Comparison of ENCODE assay signal across 7 cellular contexts in genomic region chr11:6755303-6755952, GRCh38. TPM values are rescaled to one million over a fixed set of nuclear protein-coding genes. Genes with fewer than 3 reads are reported as not detected.
A peak's percentile ranks its signal among the peaks of the same experiment; 100 is the strongest.
DNase-seq lines count a peak whose midpoint lies in the region; ATAC-seq and TF ChIP-seq lines count a peak whose summit lies in the region.

No MANE protein-coding gene starts in this region.

- BruUV-seq in Calu3 (replicated peaks; lab: Mats Ljungman, UMichigan), result no TSS peak
- no TSS peak for BruUV-seq in PC-3 (replicated peaks; lab: Mats Ljungman, UMichigan)

- no peaks in the 10 kb centered on the region for H3K36me3 Mint-ChIP-seq in Calu3 (ENCODE audit: insufficient read depth, unreplicated experiment)

- H3K9ac ChIP-seq in PC-3 (ENCODE audit: low read length), result no peak overlapping the region

- H3F3A ChIP-seq in PC-3 (ENCODE audit: low read length, unreplicated experiment), result no peaks in the 10 kb centered on the region

- H3K27me3 Mint-ChIP-seq in Calu3 (ENCODE audit: unreplicated experiment), result peaks cover 62% of the 10 kb centered on the region

- H3K79me2 ChIP-seq in PC-3 (ENCODE audit: low read length), result no peaks in the 10 kb centered on the region

- H3K27ac ChIP-seq in PC-3 (ENCODE audit: low read length) (no peak overlapping the region), breast epithelium (no peak overlapping the region), thoracic aorta (no peak overlapping the region)

- intact Hi-C loops in Calu3 (cut with micrococcal nuclease; ENCODE audit: unreplicated experiment) (no loop called here), PC-3 (cut with micrococcal nuclease) (no loop called here), breast epithelium (cut with DNase I; ENCODE audit: low total_unique reads) (no loop called here)

- H3K27me3 ChIP-seq in PC-3 (ENCODE audit: low read length) (no peaks in the 10 kb centered on the region), breast epithelium (no peaks in the 10 kb centered on the region), kidney epithelial cell (ENCODE audit: control insufficient read depth, insufficient read depth, low read length) (no peaks in the 10 kb centered on the region), thoracic aorta (replicated peaks; ENCODE audit: insufficient read depth) (no peaks in the 10 kb centered on the region)

- CTCF ChIA-PET in Calu3 (lab: Charles Lee) (interaction anchor here (0.6 to 1.8 kb wide), 4 partner anchors 18 to 244 kb away, joined by 3 to 6 read pairs (median 3); no protein-coding TSS in a partner anchor), PC-3 (lab: Charles Lee) (interaction anchor here (0.6 to 0.9 kb wide), 3 partner anchors 18 to 136 kb away, joined by 3 to 5 read pairs (median 4); partner anchors contain the start of gene TPP1)

- no peak overlapping the region for H3K4me2 ChIP-seq in PC-3 (ENCODE audit: low read length)

- H3K27ac Mint-ChIP-seq in Calu3 (ENCODE audit: unreplicated experiment), result no peak overlapping the region

- H3K4me3 ChIP-seq in PC-3 (ENCODE audit: low read length) (no peak overlapping the region), breast epithelium (no peak overlapping the region), kidney epithelial cell (ENCODE audit: low read depth, low read length) (no peak overlapping the region), thoracic aorta (no peak overlapping the region)

- H4K20me1 ChIP-seq in PC-3 (ENCODE audit: low read length), result no peaks in the 10 kb centered on the region

- no peaks in the 10 kb centered on the region for H3K9me2 ChIP-seq in PC-3 (replicated peaks; ENCODE audit: low read length)

- H3K4me1 Mint-ChIP-seq in Calu3 (ENCODE audit: low read depth, unreplicated experiment), result no peaks in the 10 kb centered on the region

- H2AFZ ChIP-seq in PC-3 (ENCODE audit: low read length), result no peak overlapping the region

- H3K9me3 Mint-ChIP-seq in Calu3 (ENCODE audit: low read depth, unreplicated experiment), result no peaks in the 10 kb centered on the region

- H3K36me3 ChIP-seq in PC-3 (ENCODE audit: low read depth, low read length), result no peaks in the 10 kb centered on the region
- H3K36me3 ChIP-seq in breast epithelium, result no peaks in the 10 kb centered on the region
- no peaks in the 10 kb centered on the region for H3K36me3 ChIP-seq in kidney epithelial cell (ENCODE audit: control insufficient read depth, insufficient read depth, low read length)
- H3K36me3 ChIP-seq in thoracic aorta, result no peaks in the 10 kb centered on the region

- no peak overlapping the region for H3K4me3 Mint-ChIP-seq in Calu3 (ENCODE audit: low read depth, unreplicated experiment)

- TF ChIP-seq POLR2A in breast epithelium (IDR thresholded peaks at IDR 0.05), result no peak

- POLR2A ChIA-PET in PC-3 (lab: Charles Lee; ENCODE audit: unreplicated experiment), result no interaction called here

- DNase-seq in Calu3 (peak; percentile 43), PC-3 (peak; percentile 60), breast epithelium (ENCODE audit: low spot score in 2 of 2) (no peak), kidney epithelial cell (ENCODE audit: low read depth) (no peak), thoracic aorta (ENCODE audit: low spot score) (no peak), MV-4-11 (lab: John Stamatoyannopoulos, UW) (no peak)

- TF ChIP-seq CTCF in Calu3 (IDR thresholded peaks at IDR 0.05; ENCODE audit: unreplicated experiment) (peak; percentile 80), PC-3 (conservative IDR thresholded peaks at IDR 0.05; ENCODE audit: low read depth, low read length) (peak; percentile 80), breast epithelium (IDR thresholded peaks at IDR 0.05) (peak; percentile 40 to 62 (median 48)), kidney epithelial cell (IDR thresholded peaks at IDR 0.05; ENCODE audit: insufficient read depth, low read length, poor library complexity, severe bottlenecking) (peak; percentile 92), thoracic aorta (IDR thresholded peaks at IDR 0.05) (peak; percentile 69)

- ATAC-seq in GM18909 (IDR thresholded peaks at IDR 0.05; ENCODE audit: poor library complexity, unreplicated experiment) (peak; percentile 51), PC-3 (peak; percentile 61), thoracic aorta (ENCODE audit: insufficient number of reproducible peaks, low FRiP score, low read depth) (no peak)

- H3K4me1 ChIP-seq in PC-3 (ENCODE audit: insufficient read depth, low read length) (no peaks in the 10 kb centered on the region), breast epithelium (no peaks in the 10 kb centered on the region), thoracic aorta (ENCODE audit: control insufficient read depth in 1 of 2, low read depth in 2 of 2) (no peaks in the 10 kb centered on the region)

- H3K9me3 ChIP-seq in PC-3 (ENCODE audit: low read length) (no peaks in the 10 kb centered on the region), breast epithelium (no peaks in the 10 kb centered on the region), thoracic aorta (no peaks in the 10 kb centered on the region)

RNA-seq across cellular contexts. Expression of gene OR2AG2, which starts 16.3 kb away (rescaled TPM):
- total RNA-seq in Calu3 (2022) (not detected in 2 replicates), PC-3 (2014; rRNA removed) (0.15 TPM in 1 of 2 replicates, not detected in the other), breast epithelium (1 to 10 TPM in 1 of 3 donors, under 1 TPM in 1, not detected in 1; 0.44 to 3.6 TPM), kidney epithelial cell (0.04 and 0.27 TPM in 2 replicates), thoracic aorta (under 1 TPM in 1 of 2 donors, not detected in 1; 0.35 TPM)

RNA-seq across cellular contexts. Expression of gene OR2AG1, which starts 27.4 kb away (rescaled TPM):
- total RNA-seq in Calu3 (2022) (not detected in 2 replicates), PC-3 (2014; rRNA removed) (not detected in 2 replicates), breast epithelium (not detected), kidney epithelial cell (not detected in 2 replicates), thoracic aorta (not detected)

RNA-seq across cellular contexts. Expression of gene OR6A2, which starts 44.1 kb away (rescaled TPM):
- total RNA-seq in Calu3 (2022) (0.09 TPM in 1 of 2 replicates, not detected in the other), PC-3 (2014; rRNA removed) (0.06 and 0.07 TPM in 2 replicates), breast epithelium (1 to 10 TPM in 1 of 3 donors, under 1 TPM in 2; 0.16 to 1.2 (median 0.33) TPM), kidney epithelial cell (not detected in 2 replicates), thoracic aorta (under 1 TPM in 1 of 2 donors, not detected in 1; 0.35 TPM)

Comparison
In these comparisons a context has a peak if more than half of its experiments do, and no peak if none do; other contexts are left out.
1. DNase-seq: peak in Calu3 (single experiment) and PC-3 (single experiment); none in breast epithelium (0 of 2), kidney epithelial cell (single experiment), thoracic aorta (single experiment) and MV-4-11 (single experiment).
2. Peak in every context shown above with its lines, with median percentiles within 50 percentile points of each other: CTCF ChIP-seq.